9 cellular contexts compared by ENCODE assay signal in the genomic region with DNA sequence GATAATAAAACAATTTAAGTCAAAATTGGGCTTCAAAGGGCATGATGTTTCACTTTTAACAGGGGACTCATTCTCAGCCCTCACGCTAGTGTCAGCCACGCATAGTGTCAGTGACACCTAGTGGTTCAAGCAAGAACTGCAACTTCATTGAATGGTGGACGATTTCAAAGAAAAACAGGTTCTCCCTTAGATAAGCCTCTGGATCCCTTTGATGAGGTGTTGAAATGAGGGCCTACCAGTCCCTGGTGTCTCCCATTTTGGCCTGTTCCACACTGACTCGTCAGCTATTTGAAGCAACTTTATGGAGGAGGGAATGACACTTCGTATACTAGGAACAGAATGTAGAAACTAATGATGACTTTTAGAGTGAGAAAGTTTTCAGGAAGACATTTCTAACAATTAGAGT. TPM values are rescaled to one million over a fixed set of nuclear protein-coding genes. Genes with fewer than 3 reads are reported as not detected.
A peak's percentile ranks its signal among the peaks of the same experiment; 100 is the strongest.
DNase-seq lines count a peak whose midpoint lies in the region; ATAC-seq and TF ChIP-seq lines count a peak whose summit lies in the region.
"Had no signal": no experiment of that assay in that cellular context is flagged by ENCODE, and none has a peak within 500 bp of the region (broad histone marks: within the 10 kb centered on the region; RNA-seq: fewer than 3 reads in every experiment).

No MANE protein-coding gene starts in this region.

- H3K9me3 Mint-ChIP-seq in CD4-positive, alpha-beta T cell, result no peaks in the 10 kb centered on the region
- no peaks in the 10 kb centered on the region for H3K9me3 Mint-ChIP-seq in activated T-cell treated with anti-CD3 and anti-CD28 coated beads, Interleukin-2, amount 50 U/mL, for 72 hours
- H3K9me3 Mint-ChIP-seq: T-cell had no signal

- H3K4me1 Mint-ChIP-seq in CD4-positive, alpha-beta T cell (ENCODE audit: low read depth), result no peaks in the 10 kb centered on the region
- no peaks in the 10 kb centered on the region for H3K4me1 Mint-ChIP-seq in activated T-cell treated with anti-CD3 and anti-CD28 coated beads, Interleukin-2, amount 50 U/mL, for 72 hours (ENCODE audit: low read depth)

- no peaks in the 10 kb centered on the region for H3K4me1 ChIP-seq in prostate gland (replicated peaks)

- no peaks in the 10 kb centered on the region for H3K36me3 ChIP-seq in prostate gland

- 14% methylated on average over 5 of the region's 5 CpGs for WGBS in prostate gland

- peak; percentile 49 for ATAC-seq in CD4-positive, alpha-beta T cell (ENCODE audit: poor library complexity)
- peak; percentile 59 to 62 for ATAC-seq in activated T-cell treated with anti-CD3 and anti-CD28 coated beads, Interleukin-2, amount 50 U/mL, for 72 hours (replicated peaks in 1 of 2)
- ATAC-seq in HG02763 (IDR thresholded peaks at IDR 0.05; ENCODE audit: unreplicated experiment) (no peak), GM21737 (IDR thresholded peaks at IDR 0.05; ENCODE audit: unreplicated experiment) (no peak)

- H3K27me3 ChIP-seq in CD4-positive, alpha-beta T cell (ENCODE audit: control insufficient read depth, insufficient read depth, low read length), result peaks cover 7% of the 10 kb centered on the region
- H3K27me3 ChIP-seq in prostate gland (replicated peaks; ENCODE audit: insufficient read depth), result peaks cover 2% of the 10 kb centered on the region

- peak; percentile 87 for TF ChIP-seq CTCF in CD4-positive, alpha-beta T cell (IDR thresholded peaks at IDR 0.05)
- TF ChIP-seq CTCF in GM13977 (IDR thresholded peaks at IDR 0.05; ENCODE audit: extremely low read depth, insufficient read depth, missing control alignments) (peak; percentile 74), prostate gland (IDR thresholded peaks at IDR 0.05) (peak; percentile 40 to 57 (median 46))

- in situ Hi-C loops in GM13977 (cut with MboI; ENCODE audit: low pct_unique_long_range_greater_than_20kb, low sequenced_read_pairs, unreplicated experiment), result no loop called here

- CTCF ChIA-PET in CD4-positive, alpha-beta T cell (lab: Charles Lee), result interaction anchor here (1.6 kb wide), 1 partner anchor 9 kb away, joined by 4 read pairs; no protein-coding TSS in a partner anchor

- H3K9me3 ChIP-seq in CD4-positive, alpha-beta T cell (ENCODE audit: control insufficient read depth, low read length), result no peaks in the 10 kb centered on the region
- H3K9me3 ChIP-seq in prostate gland, result no peaks in the 10 kb centered on the region

- no peak overlapping the region for H3K27ac ChIP-seq in CD4-positive, alpha-beta T cell (ENCODE audit: low read depth, low read length)
- H3K27ac ChIP-seq in prostate gland, result no peak overlapping the region

- POLR2A ChIA-PET in CD4-positive, alpha-beta T cell (lab: Charles Lee), result no interaction called here

- H3K27ac Mint-ChIP-seq in CD4-positive, alpha-beta T cell, result no peak overlapping the region
- no peak overlapping the region for H3K27ac Mint-ChIP-seq in activated T-cell treated with anti-CD3 and anti-CD28 coated beads, Interleukin-2, amount 50 U/mL, for 72 hours
- H3K27ac Mint-ChIP-seq: T-cell had no signal

- no peak for TF ChIP-seq POLR2A in prostate gland (IDR thresholded peaks at IDR 0.05)

- no peak overlapping the region for H3K4me3 ChIP-seq in prostate gland

- H3K4me3 Mint-ChIP-seq in CD4-positive, alpha-beta T cell, result no peak overlapping the region
- H3K4me3 Mint-ChIP-seq in activated T-cell treated with anti-CD3 and anti-CD28 coated beads, Interleukin-2, amount 50 U/mL, for 72 hours, result no peak overlapping the region
- H3K4me3 Mint-ChIP-seq: T-cell had no signal

- peaks cover 33% of the 10 kb centered on the region for H3K27me3 Mint-ChIP-seq in CD4-positive, alpha-beta T cell
- H3K27me3 Mint-ChIP-seq in activated T-cell treated with anti-CD3 and anti-CD28 coated beads, Interleukin-2, amount 50 U/mL, for 72 hours (ENCODE audit: low read depth), result peaks cover 30% of the 10 kb centered on the region

- intact Hi-C loops in CD4-positive, alpha-beta T cell (cut with DNase I, micrococcal nuclease), result loop anchor here (5.0 to 10.0 kb wide), 2 partner anchors 124 to 301 kb away; no protein-coding TSS in a partner anchor
- intact Hi-C loops in prostate gland (cut with DNase I), result loop anchor here (5.0 kb wide), 1 partner anchor 129 kb away; no protein-coding TSS in a partner anchor

- DNase-seq in CD4-positive, alpha-beta T cell, result peak in 4 of 10 experiments; percentile 6 to 26 (median 14)
- peak; percentile 40 for DNase-seq in GM13977 (ENCODE audit: low spot score)
- DNase-seq in NCI-H460 (ENCODE audit: extremely low read depth, low read depth), result peak; percentile 54
- DNase-seq in activated T-cell treated with anti-CD3 and anti-CD28 coated beads, Interleukin-2, amount 50 U/mL, for 72 hours, result peak; percentile 33 to 53
- peak; percentile 22 for DNase-seq in glomerular endothelial cell (ENCODE audit: extremely low read depth, low read depth, low spot score)
- DNase-seq in prostate gland (ENCODE audit: low spot score), result no peak

- H3K36me3 Mint-ChIP-seq in CD4-positive, alpha-beta T cell (ENCODE audit: low read depth), result no peaks in the 10 kb centered on the region
- H3K36me3 Mint-ChIP-seq in activated T-cell treated with anti-CD3 and anti-CD28 coated beads, Interleukin-2, amount 50 U/mL, for 72 hours (ENCODE audit: insufficient read depth in 2 of 2), result no peaks in the 10 kb centered on the region
- H3K36me3 Mint-ChIP-seq: T-cell had no signal

RNA-seq across cellular contexts. Expression of a gene that starts 56.2 kb away (rescaled TPM):
- total RNA-seq in CD4-positive, alpha-beta T cell, result not detected
- total RNA-seq in NCI-H460 (2014; rRNA removed; shearing (Covaris generic)), result not detected in 2 replicates
- not detected in 2 replicates for polyA plus RNA-seq in NCI-H460 (2014; cell fraction: nucleus; rRNA removed)
- under 1 TPM in 1 of 2 donors, not detected in 1; 0.09 TPM for total RNA-seq in activated T-cell treated with anti-CD3 and anti-CD28 coated beads, Interleukin-2, amount 50 U/mL, for 72 hours
- total RNA-seq in glomerular endothelial cell, result not detected in 2 replicates
- total RNA-seq in prostate gland, result 1 to 10 TPM in 1 of 2 donors, not detected in 1; 1.3 TPM

Comparison
In these comparisons a context has a peak if more than half of its experiments do, and no peak if none do; other contexts are left out.
1. ATAC-seq: peak in CD4-positive, alpha-beta T cell (single experiment) and activated T-cell treated with anti-CD3 and anti-CD28 coated beads, Interleukin-2, amount 50 U/mL, for 72 hours (2 of 2); none in HG02763 (single experiment) and GM21737 (single experiment).
2. Peak in every context shown above with its lines, with median percentiles within 50 percentile points of each other: CTCF ChIP-seq.